ENCODE assay signal across 19 cellular contexts in genomic region chr3:194617827-194618226, GRCh38. TPM values are rescaled to one million over a fixed set of nuclear protein-coding genes. Genes with fewer than 3 reads are reported as not detected.
DNase-seq lines count a peak whose midpoint lies in the region; ATAC-seq and TF ChIP-seq lines count a peak whose summit lies in the region.
"Had no signal": no experiment of that assay in that cellular context is flagged by ENCODE, and none has a peak within 500 bp of the region (broad histone marks: within the 10 kb centered on the region; RNA-seq: fewer than 3 reads in every experiment).

No MANE protein-coding gene starts in this region.

- POLR2A ChIA-PET in MCF 10A (lab: Yijun Ruan, JAX): no interaction called here
- POLR2A ChIA-PET in Panc1 (lab: Charles Lee): no interaction called here

- ATAC-seq in Panc1 (peak; percentile 15; the same call in 1 of the 2 replicates), GM21723 (IDR thresholded peaks at IDR 0.05; ENCODE audit: unreplicated experiment) (no peak)

- H3K36me3 ChIP-seq in breast epithelium: no peaks in the 10 kb centered on the region
- no peaks in the 10 kb centered on the region for H3K36me3 ChIP-seq in Panc1 (ENCODE audit: control insufficient read depth, insufficient read depth, low read length)
- no peaks in the 10 kb centered on the region for H3K36me3 ChIP-seq in colonic mucosa
- no peaks in the 10 kb centered on the region for H3K36me3 ChIP-seq in thyroid gland
- H3K36me3 ChIP-seq: vagina had no signal

- intact Hi-C loops in MCF 10A (cut with micrococcal nuclease): no loop called here
- intact Hi-C loops in breast epithelium (cut with DNase I; ENCODE audit: low total_unique reads): no loop called here
- intact Hi-C loops in Panc1 (cut with micrococcal nuclease; ENCODE audit: unreplicated experiment): no loop called here
- intact Hi-C loops in colonic mucosa (cut with DNase I): no loop called here
- intact Hi-C loops in thyroid gland (cut with DNase I): no loop called here

- DNase-seq in MCF 10A (ENCODE audit: unreplicated experiment): peak; percentile 63
- DNase-seq in breast epithelium (ENCODE audit: low spot score in 2 of 2): no peak
- DNase-seq in Panc1 (ENCODE audit: low read depth, low spot score): no peak
- DNase-seq in colonic mucosa: peak; percentile 32
- DNase-seq in thyroid gland: peak; percentile 60 to 65
- no peak for DNase-seq in HCEC 1CT
- DNase-seq in NCI-H446 (lab: John Stamatoyannopoulos, UW): no peak
- DNase-seq: activated CD4-positive, alpha-beta T cell treated with anti-CD3 and anti-CD28 coated beads, Interleukin-2, amount 10 ng/mL, durations not matched to agents 7 days and 5 days; activated T-cell treated with anti-CD3 and anti-CD28 coated beads, Interleukin-2, amount 50 U/mL, for 1 hour; central memory CD4-positive, alpha-beta T cell; COR-L47; glutamatergic neuron; mesendoderm; retina; SIG-M5 had no signal

- H3K9me3 ChIP-seq in breast epithelium (no peaks in the 10 kb centered on the region), Panc1 (ENCODE audit: control insufficient read depth, insufficient read depth, low read depth, low read length) (no peaks in the 10 kb centered on the region), colonic mucosa (no peaks in the 10 kb centered on the region), thyroid gland (no peaks in the 10 kb centered on the region)
- H3K9me3 ChIP-seq: vagina had no signal

- H3K9me3 Mint-ChIP-seq in MCF 10A (ENCODE audit: unreplicated experiment): no peaks in the 10 kb centered on the region
- H3K9me3 Mint-ChIP-seq: activated CD4-positive, alpha-beta T cell treated with anti-CD3 and anti-CD28 coated beads, Interleukin-2, amount 10 ng/mL, durations not matched to agents 7 days and 5 days; T-helper 2 cell treated with Interferon-gamma antibody and Interleukin-4, amounts not matched to agents 5 μg/mL and 100 μg/mL, for 36 hours had no signal

- H3K4me3 Mint-ChIP-seq in MCF 10A (ENCODE audit: unreplicated experiment): no peak overlapping the region
- H3K4me3 Mint-ChIP-seq: activated CD4-positive, alpha-beta T cell treated with anti-CD3 and anti-CD28 coated beads, Interleukin-2, amount 10 ng/mL, durations not matched to agents 7 days and 5 days; activated naive CD8-positive, alpha-beta T cell; T-helper 2 cell treated with Interferon-gamma antibody and Interleukin-4, amounts not matched to agents 5 μg/mL and 100 μg/mL, for 36 hours had no signal

- TF ChIP-seq POLR2A in breast epithelium (IDR thresholded peaks at IDR 0.05) (no peak), thyroid gland (IDR thresholded peaks at IDR 0.05) (no peak)

- H3K4me1 ChIP-seq in breast epithelium (no peaks in the 10 kb centered on the region), Panc1 (ENCODE audit: control insufficient read depth, insufficient read depth, low read length) (peaks cover 7% of the 10 kb centered on the region), colonic mucosa (no peaks in the 10 kb centered on the region), thyroid gland (peaks cover 0 to 4% of the 10 kb centered on the region in 2 donors)
- H3K4me1 ChIP-seq: vagina had no signal

- H3K36me3 Mint-ChIP-seq in MCF 10A (ENCODE audit: insufficient read depth, unreplicated experiment): peaks cover 8% of the 10 kb centered on the region
- H3K36me3 Mint-ChIP-seq: activated naive CD8-positive, alpha-beta T cell had no signal

- CTCF ChIA-PET in MCF 10A (lab: Yijun Ruan, JAX): no interaction called here
- CTCF ChIA-PET in Panc1 (lab: Charles Lee): interaction anchor here (1.0 kb wide), 1 partner anchor 146 kb away, joined by 3 read pairs; no protein-coding TSS in a partner anchor

- no peaks in the 10 kb centered on the region for H3K27me3 Mint-ChIP-seq in MCF 10A (ENCODE audit: insufficient read depth, unreplicated experiment)
- H3K27me3 Mint-ChIP-seq: activated CD4-positive, alpha-beta T cell treated with anti-CD3 and anti-CD28 coated beads, Interleukin-2, amount 10 ng/mL, durations not matched to agents 7 days and 5 days; activated naive CD8-positive, alpha-beta T cell had no signal

- no peak overlapping the region for H3K9ac ChIP-seq in colonic mucosa (ENCODE audit: low read depth in 2 of 2, low read length in 2 of 2)

- no TSS peak for BruUV-seq in MCF 10A (replicated peaks; lab: Mats Ljungman, UMichigan)
- TSS peak; percentile 37 for BruUV-seq in Panc1 (replicated peaks; lab: Mats Ljungman, UMichigan)

- no peak overlapping the region for H3K27ac ChIP-seq in breast epithelium
- H3K27ac ChIP-seq in Panc1 (ENCODE audit: low read length): no peak overlapping the region
- H3K27ac ChIP-seq in colonic mucosa: no peak overlapping the region
- H3K27ac ChIP-seq in thyroid gland: no peak overlapping the region
- H3K27ac ChIP-seq: vagina had no signal

- H3K27me3 ChIP-seq in breast epithelium (no peaks in the 10 kb centered on the region), Panc1 (ENCODE audit: control insufficient read depth, insufficient read depth, low read length) (no peaks in the 10 kb centered on the region), colonic mucosa (no peaks in the 10 kb centered on the region), thyroid gland (no peaks in the 10 kb centered on the region)
- H3K27me3 ChIP-seq: vagina had no signal

- H3K4me3 ChIP-seq in breast epithelium (no peak overlapping the region), Panc1 (ENCODE audit: low read depth in 2 of 2, low read length in 2 of 2) (no peak overlapping the region), colonic mucosa (no peak overlapping the region), thyroid gland (replicated peaks in 1 of 3) (no peak overlapping the region)
- H3K4me3 ChIP-seq: vagina had no signal

- no peaks in the 10 kb centered on the region for H3K4me1 Mint-ChIP-seq in MCF 10A (ENCODE audit: insufficient read depth, unreplicated experiment)
- H3K4me1 Mint-ChIP-seq: activated CD4-positive, alpha-beta T cell treated with anti-CD3 and anti-CD28 coated beads, Interleukin-2, amount 10 ng/mL, durations not matched to agents 7 days and 5 days had no signal

- TF ChIP-seq CTCF in MCF 10A (IDR thresholded peaks at IDR 0.05; ENCODE audit: unreplicated experiment): no peak
- TF ChIP-seq CTCF in breast epithelium (IDR thresholded peaks at IDR 0.05): no peak
- no peak for TF ChIP-seq CTCF in Panc1 (IDR thresholded peaks at IDR 0.05)
- TF ChIP-seq CTCF in colonic mucosa (IDR thresholded peaks at IDR 0.05): no peak
- no peak for TF ChIP-seq CTCF in thyroid gland (IDR thresholded peaks at IDR 0.05)

- no peak overlapping the region for H3K27ac Mint-ChIP-seq in MCF 10A (ENCODE audit: low read depth, unreplicated experiment)
- H3K27ac Mint-ChIP-seq: activated CD4-positive, alpha-beta T cell treated with anti-CD3 and anti-CD28 coated beads, Interleukin-2, amount 10 ng/mL, durations not matched to agents 7 days and 5 days; activated naive CD8-positive, alpha-beta T cell; T-helper 2 cell treated with Interferon-gamma antibody and Interleukin-4, amounts not matched to agents 5 μg/mL and 100 μg/mL, for 36 hours had no signal

- 82 to 83% methylated on average over 9 of the region's 9 CpGs for WGBS in thyroid gland, 2 donors

- in situ Hi-C loops in Panc1 (cut with HindIII; ENCODE audit: low pct_unique_long_range_greater_than_20kb, low sequenced_read_pairs): no loop called here

RNA-seq across cellular contexts. Expression of gene TMEM44, which starts 15.4 kb away (rescaled TPM):
- total RNA-seq in MCF 10A (2022): 8.3 and 13.2 TPM in 2 replicates
- 10 to 100 TPM in 1 of 3 donors, 1 to 10 TPM in 2; 9.4 to 12.8 (median 9.6) TPM for total RNA-seq in breast epithelium
- 70.1 TPM for total RNA-seq in Panc1 (2021; ENCODE audit: unreplicated experiment)
- 69.9 TPM for polyA plus RNA-seq in Panc1 (2012; ENCODE audit: insufficient read length)
- total RNA-seq in colonic mucosa: 10 to 100 TPM; 40.1 to 43.2 TPM
- total RNA-seq in thyroid gland: 10 to 100 TPM in 2 of 4 donors, 1 to 10 TPM in 2; 6.3 to 11.0 (median 9.7) TPM

RNA-seq across cellular contexts. Expression of gene LSG1, which starts 54.2 kb away (rescaled TPM):
- total RNA-seq in MCF 10A (2022) (30.5 and 35.1 TPM in 2 replicates), breast epithelium (10 to 100 TPM; 34.9 to 62.3 (median 57.0) TPM), Panc1 (2021; ENCODE audit: unreplicated experiment) (72.9 TPM), colonic mucosa (10 to 100 TPM; 19.0 to 34.8 TPM), thyroid gland (10 to 100 TPM; 34.8 to 60.3 (median 49.7) TPM)
- 52.9 TPM for polyA plus RNA-seq in Panc1 (2012; ENCODE audit: insufficient read length)

Comparison
In these comparisons a context has a peak if more than half of its experiments do, and no peak if none do; other contexts are left out.
1. DNase-seq: peak in MCF 10A (single experiment), colonic mucosa (single experiment) and thyroid gland (2 of 2); none in breast epithelium (0 of 2), Panc1 (single experiment), HCEC 1CT (single experiment) and NCI-H446 (0 of 2).